Comparison of ENCODE assay signal across 8 cellular contexts in the genomic region with DNA sequence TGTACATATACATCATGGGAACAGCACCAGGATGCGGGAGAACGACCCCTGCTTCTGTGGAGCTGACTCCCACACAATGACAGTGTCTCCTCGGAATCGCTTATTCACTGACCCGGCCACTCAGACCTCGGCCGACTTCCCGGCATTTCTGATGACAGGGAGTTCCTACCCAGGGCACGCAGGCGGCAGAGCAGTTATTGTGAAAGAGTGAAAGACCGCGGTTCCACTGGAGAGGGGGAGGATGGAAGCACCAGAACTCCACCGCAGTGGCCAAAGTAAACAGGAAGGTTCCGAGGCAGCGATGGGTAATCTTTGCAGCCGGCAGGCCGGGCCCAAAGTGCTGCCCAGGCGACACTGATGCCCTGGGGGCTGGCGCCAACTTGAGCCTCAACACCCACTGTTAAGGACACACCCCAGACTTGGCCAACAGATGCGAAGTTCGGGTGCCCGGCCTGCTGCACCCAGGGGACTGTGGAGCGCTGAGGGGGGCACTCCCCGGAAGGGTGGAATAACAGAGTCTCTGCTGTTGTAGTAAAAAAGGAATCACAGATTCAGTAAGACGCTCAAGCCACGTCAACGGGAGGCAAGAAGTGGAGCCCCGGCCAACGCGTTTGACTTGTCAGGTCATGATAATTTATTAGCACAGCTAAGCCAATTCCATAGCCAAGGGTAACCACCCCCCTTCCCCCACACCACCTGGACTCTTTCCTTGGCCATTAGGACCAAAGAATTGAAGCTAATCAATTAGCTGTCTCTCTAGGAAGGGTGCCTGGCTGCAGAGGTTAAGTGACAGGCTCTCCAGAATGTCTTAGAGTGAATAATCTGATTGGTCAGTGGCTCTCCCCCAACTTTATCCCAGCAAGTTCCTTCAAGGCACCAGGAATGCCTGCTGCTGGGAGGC. TPM values are rescaled to one million over a fixed set of nuclear protein-coding genes. Genes with fewer than 3 reads are reported as not detected.
DNase-seq lines count a peak whose midpoint lies in the region; ATAC-seq and TF ChIP-seq lines count a peak whose summit lies in the region.

No MANE protein-coding gene starts in this region.

- no peaks in the 10 kb centered on the region for H3K27me3 ChIP-seq in NT2/D1 (ENCODE audit: insufficient read depth, insufficient read length)
- H3K27me3 ChIP-seq in endodermal cell (ENCODE audit: control insufficient read depth, insufficient read depth, low read length, poor library complexity, severe bottlenecking) = no peaks in the 10 kb centered on the region
- H3K27me3 ChIP-seq in upper lobe of right lung = no peaks in the 10 kb centered on the region
- no peaks in the 10 kb centered on the region for H3K27me3 ChIP-seq in PC-9 (ENCODE audit: insufficient read depth, low read depth)

- H3K4me1 ChIP-seq in NT2/D1 (ENCODE audit: insufficient read depth, insufficient read length) = peaks cover 50% of the 10 kb centered on the region
- peaks cover 53% of the 10 kb centered on the region for H3K4me1 ChIP-seq in endodermal cell (ENCODE audit: control insufficient read depth, insufficient read depth, low read length)
- H3K4me1 ChIP-seq in mesodermal cell (ENCODE audit: control insufficient read depth, insufficient read depth, low read length, poor library complexity, severe bottlenecking) = peaks cover 69% of the 10 kb centered on the region
- H3K4me1 ChIP-seq in upper lobe of right lung = peaks cover 100% of the 10 kb centered on the region
- no peaks in the 10 kb centered on the region for H3K4me1 ChIP-seq in PC-9 (replicated peaks; ENCODE audit: insufficient read depth)

- no peaks in the 10 kb centered on the region for H3K9me3 ChIP-seq in NT2/D1 (ENCODE audit: insufficient read depth, low read length)
- no peaks in the 10 kb centered on the region for H3K9me3 ChIP-seq in endodermal cell (ENCODE audit: control insufficient read depth, low read length)
- H3K9me3 ChIP-seq in mesodermal cell (ENCODE audit: control insufficient read depth, low read length) = no peaks in the 10 kb centered on the region
- H3K9me3 ChIP-seq in upper lobe of right lung = no peaks in the 10 kb centered on the region
- no peaks in the 10 kb centered on the region for H3K9me3 ChIP-seq in PC-9 (ENCODE audit: insufficient read depth, low read depth)

- H3K27ac ChIP-seq in endodermal cell (ENCODE audit: low read depth, low read length) (no peak overlapping the region), mesodermal cell (ENCODE audit: low read depth, low read length, severe bottlenecking) (peak overlapping the region; percentile 91), upper lobe of right lung (peak overlapping the region; percentile 87), PC-9 (no peak overlapping the region)

- TF ChIP-seq CTCF in endodermal cell (conservative IDR thresholded peaks at IDR 0.05) = no peak
- no peak for TF ChIP-seq CTCF in upper lobe of right lung (IDR thresholded peaks at IDR 0.05)
- TF ChIP-seq CTCF in PC-9 (conservative IDR thresholded peaks at IDR 0.05) = no peak

- H3K4me3 ChIP-seq in NT2/D1 (ENCODE audit: insufficient read length, low read depth) (no peak overlapping the region), endodermal cell (ENCODE audit: low read length) (no peak overlapping the region), mesodermal cell (ENCODE audit: extremely low read depth, insufficient read depth, low read length, poor library complexity, severe bottlenecking) (no peak overlapping the region), upper lobe of right lung (peak overlapping the region; percentile 27), PC-9 (no peak overlapping the region)

- POLR2A ChIA-PET in PC-9 (lab: Charles Lee; ENCODE audit: unreplicated experiment) = no interaction called here

- no peaks in the 10 kb centered on the region for H3K27me3 Mint-ChIP-seq in endodermal cell (ENCODE audit: insufficient read depth)

- no peaks in the 10 kb centered on the region for H3K9me2 ChIP-seq in PC-9 (ENCODE audit: insufficient read depth)

- WGBS in endodermal cell (ENCODE audit: insufficient coverage in 1 of 2, insufficient read length in 1 of 2), 2 experiments = 87 to 88% methylated on average over 27 to 30 of the region's 30 CpGs
- 81 to 94% methylated on average over 18 to 29 of the region's 30 CpGs for WGBS in mesodermal cell (ENCODE audit: insufficient coverage in 2 of 2), 2 experiments

- no peaks in the 10 kb centered on the region for H3K9me3 Mint-ChIP-seq in endodermal cell

- no peak overlapping the region for H3K4me2 ChIP-seq in PC-9

- no peak overlapping the region for H3K4me3 Mint-ChIP-seq in endodermal cell

- H3F3A ChIP-seq in PC-9 (ENCODE audit: insufficient read depth, low read depth) = no peaks in the 10 kb centered on the region

- peaks cover 30% of the 10 kb centered on the region for H3K36me3 Mint-ChIP-seq in endodermal cell (ENCODE audit: low read depth)

- peaks cover 35% of the 10 kb centered on the region for H3K79me2 ChIP-seq in PC-9 (ENCODE audit: low read depth)

- intact Hi-C loops in upper lobe of right lung (cut with DNase I) (loop anchor here (10.0 kb wide), 1 partner anchor 49 kb away; no protein-coding TSS in a partner anchor), PC-9 (cut with micrococcal nuclease; ENCODE audit: unreplicated experiment) (no loop called here)

- H3K4me1 Mint-ChIP-seq in endodermal cell = peaks cover 73% of the 10 kb centered on the region

- H3K27ac Mint-ChIP-seq in endodermal cell = peak overlapping the region; percentile 80

- H2AFZ ChIP-seq in PC-9 = no peak overlapping the region

- H3K36me3 ChIP-seq in NT2/D1 (ENCODE audit: insufficient read depth, insufficient read length, low read length) (peaks cover 72% of the 10 kb centered on the region), endodermal cell (ENCODE audit: control insufficient read depth, insufficient read depth, low read length) (peaks cover 25% of the 10 kb centered on the region), mesodermal cell (ENCODE audit: control insufficient read depth, insufficient read depth, low read length) (peaks cover 43% of the 10 kb centered on the region), upper lobe of right lung (peaks cover 15% of the 10 kb centered on the region), PC-9 (ENCODE audit: low read depth) (no peaks in the 10 kb centered on the region)

- DNase-seq in EL (peak; percentile 96), NT2/D1 (ENCODE audit: low read depth, low spot score) (no peak), endodermal cell (no peak), upper lobe of right lung (peak; percentile 90), cerebellar nuclear complex (lab: John Stamatoyannopoulos, UW) (no peak), PC-9 (no peak), NCI-H128 (lab: John Stamatoyannopoulos, UW; ENCODE audit: unreplicated experiment) (no peak)

- peak; percentile 88 for ATAC-seq in upper lobe of right lung

- H3K9ac ChIP-seq in NT2/D1 (ENCODE audit: insufficient read length, low read depth) = peak overlapping the region; percentile 4
- H3K9ac ChIP-seq in endodermal cell (ENCODE audit: extremely low read depth, low read length, poor library complexity, severe bottlenecking) = no peak overlapping the region

- peaks cover 7% of the 10 kb centered on the region for H4K20me1 ChIP-seq in PC-9 (ENCODE audit: insufficient read depth)

- BruUV-seq in PC-9 (replicated peaks; lab: Mats Ljungman, UMichigan) = no TSS peak

- CTCF ChIA-PET in PC-9 (lab: Charles Lee) = no interaction called here

RNA-seq across cellular contexts. Expression of a gene that starts 5.8 kb away (rescaled TPM):
- total RNA-seq in endodermal cell = 10 to 100 TPM; 50.1 to 51.8 TPM
- 57.3 TPM for polyA plus RNA-seq in endodermal cell (2013, experiment 1 of 2)
- 47.7 TPM for polyA plus RNA-seq in endodermal cell (2013, experiment 2 of 2)
- 36.0 TPM for polyA plus RNA-seq in mesodermal cell (2013, experiment 1 of 2)
- 34.5 TPM for polyA plus RNA-seq in mesodermal cell (2013, experiment 2 of 2)
- total RNA-seq in upper lobe of right lung = 73.4 TPM
- total RNA-seq in PC-9 (2021) = 36.8 and 44.2 TPM in 2 replicates

RNA-seq across cellular contexts. Expression of a gene that starts 59.5 kb away (rescaled TPM):
- total RNA-seq in endodermal cell (not detected), upper lobe of right lung (not detected), PC-9 (2021) (not detected in 2 replicates)
- polyA plus RNA-seq in endodermal cell (2013, experiment 1 of 2) = not detected
- polyA plus RNA-seq in endodermal cell (2013, experiment 2 of 2) = not detected
- polyA plus RNA-seq in mesodermal cell (2013, experiment 1 of 2) = not detected
- polyA plus RNA-seq in mesodermal cell (2013, experiment 2 of 2) = not detected

Comparison
In these comparisons a context has a peak if more than half of its experiments do, and no peak if none do; other contexts are left out.
1. DNase-seq: peak in EL (single experiment) and upper lobe of right lung (single experiment); none in NT2/D1 (single experiment), endodermal cell (single experiment), cerebellar nuclear complex (0 of 2), PC-9 (0 of 2) and NCI-H128 (single experiment).
2. H3K27ac ChIP-seq: peak in mesodermal cell (single experiment) and upper lobe of right lung (single experiment); none in endodermal cell (single experiment) and PC-9 (single experiment).